Comparison of ENCODE assay signal across 9 cellular contexts in genomic region chr2:85604133-85604444, GRCh38. TPM values are rescaled to one million over a fixed set of nuclear protein-coding genes. Genes with fewer than 3 reads are reported as not detected.
DNase-seq lines count a peak whose midpoint lies in the region; ATAC-seq, FAIRE-seq and TF ChIP-seq lines count a peak whose summit lies in the region.
"Not testable (repeated sequence)": the region's sequence is repeated elsewhere in the genome, so short reads cannot be mapped to it uniquely, and the experiment has no call there.
"Had no signal": no experiment of that assay in that cellular context is flagged by ENCODE, and none has a peak within 500 bp of the region (broad histone marks: within the 10 kb centered on the region; RNA-seq: fewer than 3 reads in every experiment).

No MANE protein-coding gene starts in this region.

- CTCF ChIA-PET in SK-N-SH (lab: Yijun Ruan, JAX) = interaction anchor here (0.5 to 3.0 kb wide), 3 partner anchors 33 to 183 kb away, joined by 3 to 12 read pairs (median 4); no protein-coding TSS in a partner anchor

- not testable (repeated sequence) for H3K9me2 ChIP-seq in SK-N-SH

- H3K9me3 Mint-ChIP-seq in stimulated activated naive CD8-positive, alpha-beta T cell treated with anti-CD3 and anti-CD28 coated beads, Interleukin-15, amount 100 ng/mL, for 72 hours = not testable (repeated sequence)

- not testable (repeated sequence) for ATAC-seq in stimulated activated naive CD8-positive, alpha-beta T cell treated with anti-CD3 and anti-CD28 coated beads, Interleukin-15, amount 100 ng/mL, for 72 hours

- H3K4me1 Mint-ChIP-seq in stimulated activated naive CD8-positive, alpha-beta T cell treated with anti-CD3 and anti-CD28 coated beads, Interleukin-15, amount 100 ng/mL, for 72 hours = peaks cover 55% of the 10 kb centered on the region

- H3K27ac ChIP-seq in BLaER1; HUES64 (ENCODE audit: low read depth, low read length); SK-N-SH (ENCODE audit: low read depth in 2 of 2, low read length in 1 of 2); kidney (ENCODE audit: low read depth in 2 of 2, low read length in 2 of 2); osteoblast (ENCODE audit: low read depth, low read length): not testable (repeated sequence)
- peak overlapping the region; percentile 42 to 63 for H3K27ac ChIP-seq in ascending aorta

- not testable (repeated sequence) for H3K9me3 ChIP-seq in BLaER1; HUES64 (ENCODE audit: insufficient read depth, low read depth, low read length); SK-N-SH; ascending aorta; kidney (ENCODE audit: control insufficient read depth in 1 of 2, low read length in 2 of 2); osteoblast (ENCODE audit: low read depth, low read length)

- not testable (repeated sequence) for TF ChIP-seq RAD21 in SK-N-SH (IDR thresholded peaks at IDR 0.05; ENCODE audit: low read length)

- peaks cover 48% of the 10 kb centered on the region for H3K36me3 ChIP-seq in BLaER1
- peaks cover 33% of the 10 kb centered on the region for H3K36me3 ChIP-seq in HUES64 (ENCODE audit: insufficient read depth, low read length)
- peaks cover 15 to 36% of the 10 kb centered on the region in 2 experiments for H3K36me3 ChIP-seq in SK-N-SH (replicated peaks in 1 of 2; ENCODE audit: control insufficient read depth in 1 of 2, insufficient read depth in 2 of 2, low read length in 1 of 2)
- H3K36me3 ChIP-seq in ascending aorta = peaks cover 10 to 25% of the 10 kb centered on the region in 2 donors
- H3K36me3 ChIP-seq in kidney (ENCODE audit: control insufficient read depth in 1 of 2, insufficient read depth in 2 of 2, low read length in 2 of 2) = peaks cover 7 to 12% of the 10 kb centered on the region in 2 donors
- peaks cover 22% of the 10 kb centered on the region for H3K36me3 ChIP-seq in osteoblast (ENCODE audit: insufficient read depth, low read length)

- TF ChIP-seq CTCF in SK-N-SH (IDR thresholded peaks at IDR 0.05); ascending aorta (IDR thresholded peaks at IDR 0.05); epithelial cell of proximal tubule (conservative IDR thresholded peaks at IDR 0.05; ENCODE audit: low read depth, low read length); kidney (IDR thresholded peaks at IDR 0.05; ENCODE audit: borderline replicate concordance, extremely low read depth, insufficient read depth); osteoblast (IDR thresholded peaks at IDR 0.05; ENCODE audit: extremely low read depth, low read depth, low read length): not testable (repeated sequence)

- POLR2A ChIA-PET in SK-N-SH (lab: Yijun Ruan, JAX) = interaction anchor here (1.9 kb wide), 1 partner anchor 9 kb away, joined by 7 read pairs; the partner anchor contains the start of gene RNF181

- not testable (repeated sequence) for H3K27me3 ChIP-seq in BLaER1; HUES64 (ENCODE audit: insufficient read depth, low read length); SK-N-SH (ENCODE audit: insufficient read depth); ascending aorta; osteoblast (ENCODE audit: insufficient read depth, low read length)

- peaks cover 26% of the 10 kb centered on the region for H3K79me2 ChIP-seq in SK-N-SH (ENCODE audit: insufficient read depth)
- H3K79me2 ChIP-seq in osteoblast (ENCODE audit: insufficient read depth, low read length) = peaks cover 45% of the 10 kb centered on the region

- intact Hi-C loops in ascending aorta (cut with DNase I); kidney (cut with DNase I): not testable (repeated sequence)

- not testable (repeated sequence) for H3K9ac ChIP-seq in BLaER1; HUES64 (ENCODE audit: low read depth, low read length); SK-N-SH; kidney (ENCODE audit: low read length in 2 of 2)

- H3K4me3 Mint-ChIP-seq in stimulated activated naive CD8-positive, alpha-beta T cell treated with anti-CD3 and anti-CD28 coated beads, Interleukin-15, amount 100 ng/mL, for 72 hours = peak overlapping the region; percentile 85 to 92

- H3K27ac Mint-ChIP-seq in stimulated activated naive CD8-positive, alpha-beta T cell treated with anti-CD3 and anti-CD28 coated beads, Interleukin-15, amount 100 ng/mL, for 72 hours = not testable (repeated sequence)

- WGBS in HUES64 = 88% methylated on average over 3 of the region's 3 CpGs
- 64% methylated on average over 3 of the region's 3 CpGs for WGBS in SK-N-SH (ENCODE audit: low lambda C conversion rate)

- FAIRE-seq in kidney (lab: Jason Lieb, UNC) = not testable (repeated sequence)

- not testable (repeated sequence) for TF ChIP-seq EP300 in SK-N-SH (IDR thresholded peaks at IDR 0.05; ENCODE audit: borderline replicate concordance in 1 of 2, low read depth in 1 of 2, low read length in 1 of 2)

- not testable (repeated sequence) for H2AFZ ChIP-seq in SK-N-SH (ENCODE audit: low read depth); osteoblast (ENCODE audit: low read length)

- peaks cover 26% of the 10 kb centered on the region for H3F3A ChIP-seq in SK-N-SH (replicated peaks; ENCODE audit: insufficient read depth)

- H3K27me3 Mint-ChIP-seq in stimulated activated naive CD8-positive, alpha-beta T cell treated with anti-CD3 and anti-CD28 coated beads, Interleukin-15, amount 100 ng/mL, for 72 hours = not testable (repeated sequence)

- H3K4me1 ChIP-seq in BLaER1 (peaks cover 27% of the 10 kb centered on the region), SK-N-SH (ENCODE audit: control insufficient read depth in 1 of 2, insufficient read depth in 2 of 2, low read depth in 1 of 2, low read length in 1 of 2) (peaks cover 6 to 22% of the 10 kb centered on the region in 2 experiments; a peak in 2 of 4 replicates), ascending aorta (peaks cover 10 to 41% of the 10 kb centered on the region in 2 donors), kidney (ENCODE audit: control insufficient read depth in 1 of 2, insufficient read depth in 1 of 2, low read depth in 1 of 2, low read length in 2 of 2) (peaks cover 28 to 45% of the 10 kb centered on the region in 2 donors), osteoblast (ENCODE audit: insufficient read depth, low read length) (peaks cover 42% of the 10 kb centered on the region)
- H3K4me1 ChIP-seq in HUES64 (ENCODE audit: insufficient read depth, low read length) = not testable (repeated sequence)

- not testable (repeated sequence) for DNase-seq in SK-N-SH; ascending aorta (ENCODE audit: low spot score in 2 of 2); epithelial cell of proximal tubule (ENCODE audit: low read depth); kidney; osteoblast (ENCODE audit: insufficient read length, low spot score, missing footprints); stimulated activated naive CD8-positive, alpha-beta T cell treated with anti-CD3 and anti-CD28 coated beads, Interleukin-15, amount 100 ng/mL, for 72 hours

- H3K4me2 ChIP-seq in BLaER1 (peak overlapping the region; percentile 97), SK-N-SH (peak overlapping the region; percentile 96), osteoblast (ENCODE audit: insufficient read depth, low read length) (peak overlapping the region; percentile 37)

- peaks cover 62% of the 10 kb centered on the region for H4K20me1 ChIP-seq in BLaER1
- not testable (repeated sequence) for H4K20me1 ChIP-seq in SK-N-SH (ENCODE audit: insufficient read depth); osteoblast (ENCODE audit: insufficient read depth, low read length)

- not testable (repeated sequence) for H3K4me3 ChIP-seq in BLaER1; SK-N-SH (ENCODE audit: low read depth in 2 of 2, low read length in 1 of 2)
- H3K4me3 ChIP-seq in HUES64 (ENCODE audit: low read length) (peak overlapping the region; percentile 92; the same call in 1 of the 2 replicates), ascending aorta (peak overlapping the region; percentile 86 to 87), epithelial cell of proximal tubule (ENCODE audit: low read depth, low read length) (peak overlapping the region; percentile 83), kidney (ENCODE audit: low read length in 2 of 2) (peak overlapping the region; percentile 5 to 98), osteoblast (ENCODE audit: insufficient read depth, low read length) (peak overlapping the region; percentile 38)

RNA-seq across cellular contexts. Expression of gene TMEM150A, which starts 1.6 kb away (rescaled TPM):
- polyA plus RNA-seq in HUES64 (2013, experiment 1 of 2) = 18.2 TPM
- 16.7 TPM for polyA plus RNA-seq in HUES64 (2013, experiment 2 of 2)
- polyA plus RNA-seq in SK-N-SH (2012; rRNA removed) (20.2 TPM in 2 replicates), kidney (ENCODE audit: insufficient read depth, low read depth, low replicate concordance) (61.2 TPM)
- 9.5 and 13.1 TPM in 2 replicates for polyA plus RNA-seq in SK-N-SH (2012; cell fraction: cytosol; rRNA removed)
- 43.3 and 53.0 TPM in 2 replicates for polyA plus RNA-seq in SK-N-SH (2012; cell fraction: nucleus; rRNA removed)
- total RNA-seq in ascending aorta (26.7 TPM), epithelial cell of proximal tubule (4.8 and 7.4 TPM in 2 replicates), kidney (23.1 TPM), osteoblast (17.7 and 20.6 TPM in 2 replicates)

RNA-seq across cellular contexts. Expression of gene C2orf68, which starts 7.8 kb away (rescaled TPM):
- polyA plus RNA-seq in HUES64 (2013, experiment 1 of 2) = 32.0 TPM
- 38.9 TPM for polyA plus RNA-seq in HUES64 (2013, experiment 2 of 2)
- polyA plus RNA-seq in SK-N-SH (2012; rRNA removed) (14.5 and 24.3 TPM in 2 replicates), kidney (ENCODE audit: insufficient read depth, low read depth, low replicate concordance) (37.6 TPM)
- polyA plus RNA-seq in SK-N-SH (2012; cell fraction: cytosol; rRNA removed) = 9.1 and 11.2 TPM in 2 replicates
- 32.6 and 53.9 TPM in 2 replicates for polyA plus RNA-seq in SK-N-SH (2012; cell fraction: nucleus; rRNA removed)
- total RNA-seq in ascending aorta (1.6 TPM), epithelial cell of proximal tubule (9.9 and 16.5 TPM in 2 replicates), kidney (34.5 TPM), osteoblast (23.9 and 30.9 TPM in 2 replicates)

RNA-seq across cellular contexts. Expression of gene RNF181, which starts 8.5 kb away (rescaled TPM):
- polyA plus RNA-seq in HUES64 (2013, experiment 1 of 2) = 99.6 TPM
- 103 TPM for polyA plus RNA-seq in HUES64 (2013, experiment 2 of 2)
- polyA plus RNA-seq in SK-N-SH (2012; rRNA removed) (312 and 353 TPM in 2 replicates), kidney (ENCODE audit: insufficient read depth, low read depth, low replicate concordance) (407 TPM)
- polyA plus RNA-seq in SK-N-SH (2012; cell fraction: cytosol; rRNA removed) = 256 and 277 TPM in 2 replicates
- polyA plus RNA-seq in SK-N-SH (2012; cell fraction: nucleus; rRNA removed) = 222 and 297 TPM in 2 replicates
- total RNA-seq in ascending aorta (157 TPM), epithelial cell of proximal tubule (187 and 280 TPM in 2 replicates), kidney (89.9 TPM), osteoblast (124 and 146 TPM in 2 replicates)

RNA-seq across cellular contexts. Expression of gene USP39, which starts 11.9 kb away (rescaled TPM):
- 79.9 TPM for polyA plus RNA-seq in HUES64 (2013, experiment 1 of 2)
- polyA plus RNA-seq in HUES64 (2013, experiment 2 of 2) = 79.3 TPM
- polyA plus RNA-seq in SK-N-SH (2012; rRNA removed) (49.1 and 50.3 TPM in 2 replicates), kidney (ENCODE audit: insufficient read depth, low read depth, low replicate concordance) (35.5 TPM)
- 40.6 and 46.9 TPM in 2 replicates for polyA plus RNA-seq in SK-N-SH (2012; cell fraction: cytosol; rRNA removed)
- polyA plus RNA-seq in SK-N-SH (2012; cell fraction: nucleus; rRNA removed) = 80.7 and 110 TPM in 2 replicates
- total RNA-seq in ascending aorta (81.1 TPM), epithelial cell of proximal tubule (89.3 and 97.4 TPM in 2 replicates), kidney (36.4 TPM), osteoblast (34.8 and 36.9 TPM in 2 replicates)

RNA-seq across cellular contexts. Expression of gene VAMP5, which starts 19.9 kb away (rescaled TPM):
- polyA plus RNA-seq in HUES64 (2013, experiment 1 of 2) = 5.3 TPM
- polyA plus RNA-seq in HUES64 (2013, experiment 2 of 2) = 10.3 TPM
- polyA plus RNA-seq in SK-N-SH (2012; rRNA removed) = 9.8 and 12.0 TPM in 2 replicates
- 7.2 and 10.5 TPM in 2 replicates for polyA plus RNA-seq in SK-N-SH (2012; cell fraction: cytosol; rRNA removed)
- polyA plus RNA-seq in SK-N-SH (2012; cell fraction: nucleus; rRNA removed) = 1.8 and 5.7 TPM in 2 replicates
- 114 TPM for total RNA-seq in ascending aorta
- total RNA-seq in epithelial cell of proximal tubule = 25.0 and 28.9 TPM in 2 replicates
- 46.0 TPM for total RNA-seq in kidney
- polyA plus RNA-seq in kidney (ENCODE audit: insufficient read depth, low read depth, low replicate concordance) = 145 TPM
- 21.8 and 27.1 TPM in 2 replicates for total RNA-seq in osteoblast
- total RNA-seq: SK-MEL-5 had no signal

Comparison
In these comparisons a context has a peak if more than half of its experiments do, and no peak if none do; other contexts are left out.
1. H3K4me2 ChIP-seq: peak in every context shown above with its lines; median percentile 97 in BLaER1; 96 in SK-N-SH; 37 in osteoblast.